8 cellular contexts compared by ENCODE assay signal in the genomic region with DNA sequence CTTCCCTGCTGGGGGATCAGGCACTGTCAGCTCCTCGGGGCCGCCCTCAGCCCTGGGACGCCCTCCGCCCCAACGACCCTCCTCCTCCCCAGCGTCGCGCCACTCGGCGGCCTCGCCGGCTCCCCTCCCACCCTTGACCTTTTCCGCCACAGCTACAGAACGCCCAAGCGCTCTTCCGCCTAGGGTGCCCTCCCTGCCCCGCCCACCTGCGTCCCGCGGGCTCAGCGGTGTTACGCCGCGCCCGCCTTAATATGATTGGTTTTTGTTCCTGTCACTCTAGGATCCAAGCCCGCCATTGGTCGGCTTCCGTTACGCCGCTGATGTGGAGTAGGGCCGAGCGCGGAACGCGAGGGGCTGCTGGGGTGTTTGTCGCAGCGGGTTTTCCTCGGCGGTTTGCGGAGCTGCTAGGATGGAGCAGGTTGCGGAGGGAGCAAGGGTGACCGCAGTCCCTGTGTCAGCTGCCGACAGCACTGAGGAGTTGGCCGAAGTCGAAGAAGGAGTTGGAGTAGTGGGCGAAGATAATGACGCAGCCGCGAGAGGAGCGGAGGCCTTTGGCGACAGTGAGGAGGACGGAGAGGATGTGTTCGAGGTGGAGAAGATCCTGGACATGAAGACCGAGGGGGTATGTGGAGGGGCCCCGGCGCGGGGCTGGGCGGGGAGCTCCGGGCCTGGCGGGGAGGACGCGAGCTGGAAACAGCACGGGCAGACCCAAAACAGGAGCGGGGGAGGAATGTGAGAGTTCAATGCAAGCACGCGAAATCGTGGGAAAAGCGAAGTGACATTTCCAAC. TPM values are rescaled to one million over a fixed set of nuclear protein-coding genes. Genes with fewer than 3 reads are reported as not detected.
A peak's percentile ranks its signal among the peaks of the same experiment; 100 is the strongest.
DNase-seq lines count a peak whose midpoint lies in the region; ATAC-seq lines count a peak whose summit lies in the region.

A gene with protein sequence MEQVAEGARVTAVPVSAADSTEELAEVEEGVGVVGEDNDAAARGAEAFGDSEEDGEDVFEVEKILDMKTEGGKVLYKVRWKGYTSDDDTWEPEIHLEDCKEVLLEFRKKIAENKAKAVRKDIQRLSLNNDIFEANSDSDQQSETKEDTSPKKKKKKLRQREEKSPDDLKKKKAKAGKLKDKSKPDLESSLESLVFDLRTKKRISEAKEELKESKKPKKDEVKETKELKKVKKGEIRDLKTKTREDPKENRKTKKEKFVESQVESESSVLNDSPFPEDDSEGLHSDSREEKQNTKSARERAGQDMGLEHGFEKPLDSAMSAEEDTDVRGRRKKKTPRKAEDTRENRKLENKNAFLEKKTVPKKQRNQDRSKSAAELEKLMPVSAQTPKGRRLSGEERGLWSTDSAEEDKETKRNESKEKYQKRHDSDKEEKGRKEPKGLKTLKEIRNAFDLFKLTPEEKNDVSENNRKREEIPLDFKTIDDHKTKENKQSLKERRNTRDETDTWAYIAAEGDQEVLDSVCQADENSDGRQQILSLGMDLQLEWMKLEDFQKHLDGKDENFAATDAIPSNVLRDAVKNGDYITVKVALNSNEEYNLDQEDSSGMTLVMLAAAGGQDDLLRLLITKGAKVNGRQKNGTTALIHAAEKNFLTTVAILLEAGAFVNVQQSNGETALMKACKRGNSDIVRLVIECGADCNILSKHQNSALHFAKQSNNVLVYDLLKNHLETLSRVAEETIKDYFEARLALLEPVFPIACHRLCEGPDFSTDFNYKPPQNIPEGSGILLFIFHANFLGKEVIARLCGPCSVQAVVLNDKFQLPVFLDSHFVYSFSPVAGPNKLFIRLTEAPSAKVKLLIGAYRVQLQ (plus strand): TSS at position 320 of the 789 bp plus-strand sequence. CDS start 90 bp downstream, at position 410.

- in situ Hi-C loops in endometrial microvascular endothelial cells (cut with HindIII; ENCODE audit: inconsistent ontology term, low pct_unique_long_range_greater_than_20kb, low sequenced_read_pairs), result no loop called here

- H3K9me3 ChIP-seq in NT2/D1 (ENCODE audit: insufficient read depth, low read length), result peaks cover 5% of the 10 kb centered on the region; the same call in 1 of the 2 replicates
- no peaks in the 10 kb centered on the region for H3K9me3 ChIP-seq in mesodermal cell (ENCODE audit: control insufficient read depth, low read length)

- H3K4me1 ChIP-seq in NT2/D1 (ENCODE audit: insufficient read depth, insufficient read length) (no peaks in the 10 kb centered on the region), mesodermal cell (ENCODE audit: control insufficient read depth, insufficient read depth, low read length, poor library complexity, severe bottlenecking) (no peaks in the 10 kb centered on the region)

- H3K36me3 ChIP-seq in NT2/D1 (ENCODE audit: insufficient read depth, insufficient read length, low read length) (peaks cover 30% of the 10 kb centered on the region), mesodermal cell (ENCODE audit: control insufficient read depth, insufficient read depth, low read length) (no peaks in the 10 kb centered on the region)

- ATAC-seq in GM21381 (IDR thresholded peaks at IDR 0.05; ENCODE audit: unreplicated experiment), result peak; percentile 97

- peak within 1 kb of the TSS; percentile 87 for H3K4me3 ChIP-seq in NT2/D1 (ENCODE audit: insufficient read length, low read depth)
- H3K4me3 ChIP-seq in mesodermal cell (ENCODE audit: extremely low read depth, insufficient read depth, low read length, poor library complexity, severe bottlenecking), result peak within 1 kb of the TSS; percentile 79

- no peaks in the 10 kb centered on the region for H3K27me3 ChIP-seq in NT2/D1 (ENCODE audit: insufficient read depth, insufficient read length)

- 0% methylated on average over 54 to 55 of the region's 68 CpGs for WGBS in mesodermal cell (ENCODE audit: insufficient coverage in 2 of 2), 2 experiments

- H3K9ac ChIP-seq in NT2/D1 (ENCODE audit: insufficient read length, low read depth), result peak within 1 kb of the TSS; percentile 95

- DNase-seq in COR-L47 (lab: John Stamatoyannopoulos, UW) (peak; percentile 95), HUDEP-2 (lab: John Stamatoyannopoulos, UW; ENCODE audit: unreplicated experiment in 76 of 76) (peak in 75 of 76 experiments; percentile 23 to 96 (median 89)), NT2/D1 (ENCODE audit: low read depth, low spot score) (peak; percentile 83)
- DNase-seq in activated CD8-positive, alpha-beta memory T cell treated with anti-CD3 and anti-CD28 coated beads, Interleukin-2, amount 50 U/mL, for 1 hour (ENCODE audit: extremely low read depth), result peak; percentile 83
- DNase-seq in stimulated activated CD8-positive, alpha-beta memory T cell treated with anti-CD3 and anti-CD28 coated beads, Interleukin-15, amount 100 ng/mL, for 4 hours (ENCODE audit: low read depth in 2 of 2), result peak; percentile 87 to 90

- H3K27ac ChIP-seq in mesodermal cell (ENCODE audit: low read depth, low read length, severe bottlenecking), result peak within 1 kb of the TSS; percentile 90

RNA-seq across cellular contexts. Expression of the gene that starts here (rescaled TPM):
- total RNA-seq in endometrial microvascular endothelial cells (ENCODE audit: inconsistent ontology term), result 10.2 TPM
- 16.4 TPM for polyA plus RNA-seq in mesodermal cell (2013, experiment 1 of 2)
- 24.1 TPM for polyA plus RNA-seq in mesodermal cell (2013, experiment 2 of 2)

Comparison
In these comparisons a context has a peak if more than half of its experiments do, and no peak if none do; other contexts are left out.
1. Peak in every context shown above with its lines: DNase-seq, ATAC-seq, H3K4me3 ChIP-seq and H3K27ac ChIP-seq.